In the genomic region with DNA sequence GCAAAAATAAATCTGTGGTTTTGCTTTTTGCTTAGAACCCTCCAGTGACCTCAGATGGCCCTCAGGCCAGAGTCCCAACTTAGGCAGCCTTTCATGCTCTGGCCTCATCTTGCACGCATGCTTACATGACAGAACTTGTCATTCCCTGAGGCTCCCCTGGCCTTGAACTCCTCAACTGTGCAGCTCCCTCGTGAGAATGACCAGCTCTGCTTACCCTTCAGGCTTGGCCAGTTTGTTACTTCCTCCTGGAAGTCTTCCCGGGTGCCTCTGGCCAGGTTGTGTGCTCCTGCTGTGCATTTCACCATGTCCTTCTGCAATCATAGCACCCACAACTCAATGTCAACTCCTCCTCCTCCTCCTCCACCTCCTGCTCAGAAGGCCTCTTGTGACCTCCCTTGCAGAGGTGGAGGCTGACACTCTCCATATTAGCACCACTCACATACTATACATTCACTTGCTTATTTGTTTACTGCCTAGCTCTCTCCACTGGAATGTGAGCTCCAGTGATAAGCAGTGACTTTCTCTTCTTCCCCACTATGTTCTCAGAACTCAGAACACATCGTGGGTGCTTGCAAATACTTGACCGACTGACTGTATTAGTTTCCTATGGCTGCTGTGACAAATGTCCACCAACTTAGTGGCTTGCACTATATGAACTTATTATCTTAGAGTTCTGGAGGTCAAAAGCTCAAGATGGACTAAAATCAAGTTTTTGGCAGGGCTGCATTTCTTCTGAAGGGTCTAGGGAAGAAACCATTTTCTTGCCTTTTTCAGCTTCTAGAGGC, we compare ENCODE assay signal across 15 cellular contexts. TPM values are rescaled to one million over a fixed set of nuclear protein-coding genes. Genes with fewer than 3 reads are reported as not detected.
DNase-seq lines count a peak whose midpoint lies in the region; ATAC-seq, FAIRE-seq and TF ChIP-seq lines count a peak whose summit lies in the region.
"Had no signal": no experiment of that assay in that cellular context is flagged by ENCODE, and none has a peak within 500 bp of the region (broad histone marks: within the 10 kb centered on the region; RNA-seq: fewer than 3 reads in every experiment).

No MANE protein-coding gene starts in this region.

- RAD21 ChIA-PET in GM12878 (lab: Charles Lee; ENCODE audit: unreplicated experiment) = interaction anchor here (5.1 to 8.3 kb wide), 2 partner anchors 41 to 71 kb away, joined by 34 to 100 read pairs; a partner anchor contains a TSS

- BruUV-seq in GM12878 (replicated peaks; lab: Mats Ljungman, UMichigan) (no TSS peak), A673 (replicated peaks; lab: Mats Ljungman, UMichigan) (no TSS peak)

- peaks cover 37% of the 10 kb centered on the region for H3K79me2 ChIP-seq in GM12878 (ENCODE audit: control insufficient read depth, insufficient read depth, low read length)

- in situ Hi-C loops in GM12878 (cut with MboI) = no loop called here

- H2AFZ ChIP-seq in GM12878 (ENCODE audit: control insufficient read depth, low read depth, low read length) = no peak overlapping the region

- no peak for FAIRE-seq in GM12878 (lab: Jason Lieb, UNC)
- FAIRE-seq: frontal cortex had no signal

- no peak for ATAC-seq in GM12878
- peak; percentile 25 to 52 (median 40) for ATAC-seq in right lobe of liver
- ATAC-seq in GM19395 (IDR thresholded peaks at IDR 0.05; ENCODE audit: unreplicated experiment) = no peak

- no peaks in the 10 kb centered on the region for H3K9me3 ChIP-seq in HEK293 (ENCODE audit: control insufficient read depth, insufficient read depth, low read depth, low read length)
- no peaks in the 10 kb centered on the region; the same call in 2 of the 3 replicates for H3K9me3 ChIP-seq in GM12878 (replicated peaks; ENCODE audit: control insufficient read depth, insufficient read depth, low read length)
- no peaks in the 10 kb centered on the region for H3K9me3 ChIP-seq in right lobe of liver
- H3K9me3 ChIP-seq in A673 (ENCODE audit: low read depth, low read length, poor library complexity, severe bottlenecking) = no peaks in the 10 kb centered on the region
- H3K9me3 ChIP-seq: ascending aorta had no signal

- intact Hi-C loops in GM12878 (cut with micrococcal nuclease; ENCODE audit: unreplicated experiment) (no loop called here), right lobe of liver (cut with DNase I) (no loop called here), A673 (cut with micrococcal nuclease; ENCODE audit: unreplicated experiment) (no loop called here)

- no peaks in the 10 kb centered on the region for H4K20me1 ChIP-seq in GM12878 (ENCODE audit: control insufficient read depth, insufficient read depth)

- H3K27ac ChIP-seq in C4-2B (peak overlapping the region; percentile 71), HEK293 (ENCODE audit: extremely low read depth, low read depth, low read length) (no peak overlapping the region), GM12878 (ENCODE audit: control insufficient read depth, insufficient read depth) (peak overlapping the region; percentile 29), right lobe of liver (no peak overlapping the region), A673 (ENCODE audit: low read depth, low read length, poor library complexity, severe bottlenecking) (no peak overlapping the region)
- H3K27ac ChIP-seq: ascending aorta had no signal

- no peak overlapping the region for H3K27ac Mint-ChIP-seq in nephron progenitor cell

- H3K27me3 ChIP-seq in GM12878 (replicated peaks in 1 of 2; ENCODE audit: control insufficient read depth in 2 of 2, insufficient read depth in 2 of 2, low read length in 1 of 2) (no peaks in the 10 kb centered on the region), right lobe of liver (no peaks in the 10 kb centered on the region), A673 (replicated peaks; ENCODE audit: insufficient read depth, low read depth, low read length, poor library complexity) (no peaks in the 10 kb centered on the region)
- H3K27me3 ChIP-seq: ascending aorta had no signal

- TF ChIP-seq EP300 in GM12878 (IDR thresholded peaks at IDR 0.05; ENCODE audit: borderline replicate concordance in 1 of 2, control insufficient read depth in 1 of 2, low read depth in 2 of 2, low read length in 2 of 2) = no peak

- H3K4me2 ChIP-seq in GM12878 (ENCODE audit: control insufficient read depth, insufficient read depth) = no peak overlapping the region

- no peak overlapping the region for H3K9ac ChIP-seq in GM12878 (ENCODE audit: control insufficient read depth, insufficient read depth, low read length)

- no peak for TF ChIP-seq POLR2A in GM12878 (IDR thresholded peaks at IDR 0.05; ENCODE audit: low read depth, low read length)
- no peak for TF ChIP-seq POLR2A in right lobe of liver (IDR thresholded peaks at IDR 0.05)

- 32% methylated on average over 5 of the region's 5 CpGs for WGBS in GM12878 (ENCODE audit: insufficient coverage, insufficient replicate concordance, low lambda C conversion rate, missing lambda C conversion rate)
- 61% methylated on average over 5 of the region's 5 CpGs for WGBS in right lobe of liver (ENCODE audit: insufficient coverage, low coverage, low lambda C conversion rate, missing lambda C conversion rate)

- no peak for DNase-seq in GM12878 (ENCODE audit: low read depth, low spot score)
- no peak for DNase-seq in right lobe of liver
- DNase-seq in nephron progenitor cell = no peak
- no peak for DNase-seq in midbrain (lab: John Stamatoyannopoulos, UW)
- no peak for DNase-seq in A673 (ENCODE audit: low spot score)
- DNase-seq: activated CD8-positive, alpha-beta memory T cell treated with anti-CD3 and anti-CD28 coated beads, Interleukin-2, amount 50 U/mL, for 4 hours; NCI-H1417; NCI-H524 treated with DMSO at 0.1 percent for 48 hours had no signal

- H3K9me3 Mint-ChIP-seq in nephron progenitor cell = no peaks in the 10 kb centered on the region
- H3K9me3 Mint-ChIP-seq: neural crest cell had no signal

- H3K4me1 ChIP-seq in HEK293 (ENCODE audit: control insufficient read depth, insufficient read depth, low read length) (no peaks in the 10 kb centered on the region), GM12878 (ENCODE audit: control insufficient read depth, insufficient read depth, low read length) (peaks cover 86% of the 10 kb centered on the region), right lobe of liver (no peaks in the 10 kb centered on the region), A673 (ENCODE audit: insufficient read depth, low read length, poor library complexity, severe bottlenecking) (no peaks in the 10 kb centered on the region)
- H3K4me1 ChIP-seq: ascending aorta had no signal

- peaks cover 35% of the 10 kb centered on the region for H3K4me1 Mint-ChIP-seq in nephron progenitor cell

- no peaks in the 10 kb centered on the region for H3K36me3 Mint-ChIP-seq in nephron progenitor cell (ENCODE audit: low read depth)

- SMC1A ChIA-PET in GM12878 (lab: Charles Lee; ENCODE audit: uncharacterized antibody, unreplicated experiment) = interaction anchor here (0.8 to 6.1 kb wide), 5 partner anchors 9 to 108 kb away, joined by 3 to 37 read pairs (median 4); no protein-coding TSS in a partner anchor

- no peak for TF ChIP-seq RAD21 in GM12878 (IDR thresholded peaks at IDR 0.05; ENCODE audit: insufficient read depth, low read depth, low read length)

- H3K36me3 ChIP-seq in HEK293 (ENCODE audit: control insufficient read depth in 2 of 2, insufficient read depth in 1 of 2, low read length in 2 of 2) (no peaks in the 10 kb centered on the region), GM12878 (ENCODE audit: control insufficient read depth in 2 of 2, insufficient read depth in 2 of 2, low read length in 1 of 2) (peaks cover 0 to 3% of the 10 kb centered on the region in 2 experiments; a peak in 1 of 4 replicates), right lobe of liver (peaks cover 0 to 3% (median 0%) of the 10 kb centered on the region in 4 donors), A673 (ENCODE audit: insufficient read depth, low read length, poor library complexity, severe bottlenecking) (no peaks in the 10 kb centered on the region)
- H3K36me3 ChIP-seq: ascending aorta had no signal

- POLR2A ChIA-PET in HEK293 (lab: Yijun Ruan, JAX) = no interaction called here
- POLR2A ChIA-PET in GM12878 (lab: Charles Lee) = interaction anchor here (0.5 to 7.2 kb wide), 3 partner anchors 42 to 1598 kb away, joined by 3 to 84 read pairs (median 4); a partner anchor contains a TSS
- POLR2A ChIA-PET in A673 (lab: Charles Lee; ENCODE audit: low non-redundant PET) = no interaction called here

- CTCF ChIA-PET in HEK293 (lab: Yijun Ruan, JAX) (no interaction called here), GM12878 (lab: Yijun Ruan, JAX) (interaction anchor here (1.3 to 3.1 kb wide), 2 partner anchors 14 to 34 kb away, joined by 4 to 8 read pairs; no protein-coding TSS in a partner anchor), A673 (lab: Charles Lee) (no interaction called here)

- H3K4me3 Mint-ChIP-seq in nephron progenitor cell = no peak overlapping the region
- H3K4me3 Mint-ChIP-seq: neural crest cell had no signal

- H3K27me3 Mint-ChIP-seq in nephron progenitor cell (ENCODE audit: low read depth, poor library complexity) = peaks cover 8% of the 10 kb centered on the region

- TF ChIP-seq CTCF in C4-2B (conservative IDR thresholded peaks at IDR 0.05) (no peak), HEK293 (tag by site-specific recombination; IDR thresholded peaks at IDR 0.05) (no peak), GM12878 (IDR thresholded peaks at IDR 0.05 in 2 of 3, conservative IDR thresholded peaks at IDR 0.05 in 1 of 3; ENCODE audit: control insufficient read depth in 2 of 3, extremely low read depth in 1 of 3, insufficient read depth in 1 of 3, low read depth in 3 of 3, low read length in 3 of 3) (no peak), right lobe of liver (IDR thresholded peaks at IDR 0.05) (no peak), nephron progenitor cell (IDR thresholded peaks at IDR 0.05) (no peak), A673 (conservative IDR thresholded peaks at IDR 0.05; ENCODE audit: low read depth, low read length) (no peak)

- H3K4me3 ChIP-seq in HEK293 (ENCODE audit: low read depth, low read length) (no peak overlapping the region), GM12878 (no peak overlapping the region), right lobe of liver (no peak overlapping the region), A673 (ENCODE audit: low read depth, low read length, poor library complexity, severe bottlenecking) (no peak overlapping the region)
- H3K4me3 ChIP-seq: ascending aorta had no signal

RNA-seq across cellular contexts. Expression of a gene that starts 41.9 kb away (rescaled TPM):
- total RNA-seq in GM12878 (2013; cell fraction: nucleolus; rRNA removed) = 50.6 and 59.2 TPM in 2 replicates
- 64.2 and 65.7 TPM in 2 replicates for total RNA-seq in GM12878 (2014; rRNA removed)
- total RNA-seq in GM12878 (2014; rRNA removed; fragmentation: Illumina TruSeq; extraction: Trizol) = 73.6 and 76.7 TPM in 2 replicates
- total RNA-seq in GM12878 (2021) = 77.4 and 78.3 TPM in 2 replicates
- 42.5 TPM for polyA plus RNA-seq in GM12878 (2011; ENCODE audit: low read depth)
- polyA plus RNA-seq in GM12878 (2011; rRNA removed) = 54.8 and 59.3 TPM in 2 replicates
- 37.4 and 40.7 TPM in 2 replicates for polyA plus RNA-seq in GM12878 (2011; cell fraction: cytosol; rRNA removed)
- 21.2 and 25.8 TPM in 2 replicates for polyA plus RNA-seq in GM12878 (2011; cell fraction: nucleus; rRNA removed)
- polyA plus RNA-seq in GM12878 (2012) = 62.9 and 72.8 TPM in 2 replicates
- polyA plus RNA-seq in GM12878 (2014; fragmentation: Illumina TruSeq; extraction: Trizol) = 56.8 and 71.5 TPM in 2 replicates
- 10 to 100 TPM; 11.4 to 18.9 TPM for polyA plus RNA-seq in GM12878 (2014; fragmentation: Nextera tagmentation; extraction: Ambion mirVana)
- 69.6 and 71.7 TPM in 2 replicates for polyA plus RNA-seq in GM12878 (2014; rRNA removed)
- 10 to 100 TPM; 74.6 to 75.7 TPM for polyA plus RNA-seq in GM12878 (2016; fragmentation: Nextera tagmentation; extraction: Ambion mirVana)
- 45.6 and 53.5 TPM in 2 replicates for polyA minus RNA-seq in GM12878 (2011; rRNA and poly(A)+ RNA removed)
- 19.9 and 20.6 TPM in 2 replicates for polyA minus RNA-seq in GM12878 (2011; cell fraction: cytosol; rRNA and poly(A)+ RNA removed)
- polyA minus RNA-seq in GM12878 (2011; cell fraction: nucleus; rRNA and poly(A)+ RNA removed) = 12.7 and 26.7 TPM in 2 replicates
- total RNA-seq in right lobe of liver = 1 to 10 TPM; 2.4 to 8.4 (median 5.0) TPM
- not detected in 2 replicates for total RNA-seq in A673 (2021)
- total RNA-seq: HT1080 had no signal

RNA-seq across cellular contexts. Expression of a gene that starts 49.9 kb away (rescaled TPM):
- 68.4 and 72.7 TPM in 2 replicates for total RNA-seq in GM12878 (2013; cell fraction: nucleolus; rRNA removed)
- total RNA-seq in GM12878 (2014; rRNA removed) (40.6 and 44.5 TPM in 2 replicates), GM12878 (2014; rRNA removed; fragmentation: Illumina TruSeq; extraction: Trizol) (45.4 and 46.4 TPM in 2 replicates), GM12878 (2021) (41.8 and 42.0 TPM in 2 replicates), right lobe of liver (10 to 100 TPM; 15.7 to 43.3 (median 18.9) TPM), A673 (2021) (87.8 and 90.4 TPM in 2 replicates)
- polyA plus RNA-seq in GM12878 (2011; ENCODE audit: low read depth) = 14.5 TPM
- polyA plus RNA-seq in GM12878 (2011; rRNA removed) (51.5 and 54.3 TPM in 2 replicates), GM12878 (2014; fragmentation: Illumina TruSeq; extraction: Trizol) (54.6 and 61.8 TPM in 2 replicates), GM12878 (2014; fragmentation: Nextera tagmentation; extraction: Ambion mirVana) (10 to 100 TPM in 1 of 2 experiments, 1 to 10 TPM in 1; 9.8 to 12.0 TPM), GM12878 (2014; rRNA removed) (38.9 and 45.4 TPM in 2 replicates), GM12878 (2016; fragmentation: Nextera tagmentation; extraction: Ambion mirVana) (10 to 100 TPM; 59.2 to 60.9 TPM)
- 30.4 and 34.3 TPM in 2 replicates for polyA plus RNA-seq in GM12878 (2011; cell fraction: cytosol; rRNA removed)
- polyA plus RNA-seq in GM12878 (2011; cell fraction: nucleus; rRNA removed) = 41.2 and 50.5 TPM in 2 replicates
- 19.9 and 23.7 TPM in 2 replicates for polyA plus RNA-seq in GM12878 (2012)
- 27.8 and 47.7 TPM in 2 replicates for polyA minus RNA-seq in GM12878 (2011; rRNA and poly(A)+ RNA removed)
- 15.1 and 16.2 TPM in 2 replicates for polyA minus RNA-seq in GM12878 (2011; cell fraction: cytosol; rRNA and poly(A)+ RNA removed)
- polyA minus RNA-seq in GM12878 (2011; cell fraction: nucleus; rRNA and poly(A)+ RNA removed) = 15.6 and 20.3 TPM in 2 replicates

Comparison
In these comparisons a context has a peak if more than half of its experiments do, and no peak if none do; other contexts are left out.
1. H3K27ac ChIP-seq: peak in C4-2B (single experiment) and GM12878 (single experiment); none in HEK293 (single experiment), right lobe of liver (0 of 3) and A673 (single experiment).
2. ATAC-seq: peak in right lobe of liver (4 of 4); none in GM12878 (single experiment) and GM19395 (single experiment).
3. RNA of a gene that starts 41.9 kb away (total RNA-seq): 50.6 to 78.3 TPM in GM12878; 2.4 to 8.4 TPM in right lobe of liver and not detected in A673; every median in the first group is over 4 times any median in the second.